In genomic region chr2:213847316-213847715, GRCh38 we compare ENCODE assay signal across 21 cellular contexts.
DNase-seq lines count a peak whose midpoint lies in the region; ATAC-seq and TF ChIP-seq lines count a peak whose summit lies in the region.
"Had no signal": no experiment of that assay in that cellular context is flagged by ENCODE, and none has a peak within 500 bp of the region (broad histone marks: within the 10 kb centered on the region; RNA-seq: fewer than 3 reads in every experiment).

No MANE protein-coding gene starts in this region.

- no peak overlapping the region for H3K4me3 ChIP-seq in breast epithelium
- no peak overlapping the region for H3K4me3 ChIP-seq in adipocyte (ENCODE audit: low read length)
- H3K4me3 ChIP-seq in psoas muscle: no peak overlapping the region
- H3K4me3 ChIP-seq: A549; BLaER1 treated with 17β-estradiol and CSF1 and Interleukin-3, amounts not matched to agents 10 nM and 100 nM; HAP-1 had no signal

- H3K36me3 ChIP-seq in breast epithelium: no peaks in the 10 kb centered on the region
- no peaks in the 10 kb centered on the region for H3K36me3 ChIP-seq in adipocyte (ENCODE audit: control insufficient read depth, insufficient read depth, low read length, severe bottlenecking)
- no peaks in the 10 kb centered on the region for H3K36me3 ChIP-seq in psoas muscle (ENCODE audit: insufficient read depth in 1 of 2, low read depth in 1 of 2)
- H3K36me3 ChIP-seq: BE2C; BLaER1 treated with 17β-estradiol and CSF1 and Interleukin-3, amounts not matched to agents 10 nM and 100 nM; HAP-1 had no signal

- ATAC-seq in psoas muscle: peak in 2 of 4 donors; percentile 50 to 60
- ATAC-seq: A549 had no signal

- POLR2A ChIA-PET in MCF 10A (lab: Yijun Ruan, JAX): no interaction called here

- DNase-seq in MCF 10A (ENCODE audit: unreplicated experiment) (no peak), breast epithelium (ENCODE audit: low spot score in 2 of 2) (no peak), adipocyte (ENCODE audit: low read depth) (peak; percentile 6), psoas muscle (no peak), NCI-H2081 (lab: John Stamatoyannopoulos, UW) (no peak), NCI-H2029 (lab: John Stamatoyannopoulos, UW) (no peak)
- no peak for DNase-seq in stimulated activated CD4-positive, alpha-beta T cell treated with anti-CD3 and anti-CD28 coated beads, Interleukin-2, amount 100 ng/mL, for 24 hours
- DNase-seq: 8988T; ACHN; AML-193; BE2C; CD4-positive, alpha-beta T cell; CD8-positive, alpha-beta memory T cell; DMS79 treated with DMSO at 0.1 percent for 48 hours; GF-D8; GOT3; HFFc6 had no signal

- H3K27me3 ChIP-seq in breast epithelium (no peaks in the 10 kb centered on the region), adipocyte (replicated peaks; ENCODE audit: control insufficient read depth, insufficient read depth, low read length) (no peaks in the 10 kb centered on the region), psoas muscle (ENCODE audit: insufficient read depth in 3 of 3, low read length in 2 of 3) (no peaks in the 10 kb centered on the region)
- H3K27me3 ChIP-seq: BE2C; BLaER1 treated with 17β-estradiol and CSF1 and Interleukin-3, amounts not matched to agents 10 nM and 100 nM had no signal

- no TSS peak for BruUV-seq in MCF 10A (replicated peaks; lab: Mats Ljungman, UMichigan)

- H3K9me3 Mint-ChIP-seq in MCF 10A (ENCODE audit: unreplicated experiment): peaks cover 7% of the 10 kb centered on the region
- H3K9me3 Mint-ChIP-seq: CD4-positive, alpha-beta T cell; HFFc6 had no signal

- H3K4me3 Mint-ChIP-seq in MCF 10A (ENCODE audit: unreplicated experiment): no peak overlapping the region
- H3K4me3 Mint-ChIP-seq: CD14-positive monocyte; CD4-positive, alpha-beta T cell; CD8-positive, alpha-beta memory T cell; HFFc6 had no signal

- H3K9me3 ChIP-seq in breast epithelium (no peaks in the 10 kb centered on the region), adipocyte (ENCODE audit: control insufficient read depth, low read length) (no peaks in the 10 kb centered on the region), psoas muscle (no peaks in the 10 kb centered on the region)
- H3K9me3 ChIP-seq: A549; BE2C; BLaER1 treated with 17β-estradiol and CSF1 and Interleukin-3, amounts not matched to agents 10 nM and 100 nM; HAP-1 had no signal

- H3K9ac ChIP-seq in adipocyte (ENCODE audit: low read length): no peak overlapping the region
- H3K9ac ChIP-seq: BLaER1 treated with 17β-estradiol and CSF1 and Interleukin-3, amounts not matched to agents 10 nM and 100 nM had no signal

- no peaks in the 10 kb centered on the region for H3K27me3 Mint-ChIP-seq in MCF 10A (ENCODE audit: insufficient read depth, unreplicated experiment)
- H3K27me3 Mint-ChIP-seq: CD4-positive, alpha-beta T cell; CD8-positive, alpha-beta memory T cell had no signal

- CTCF ChIA-PET in MCF 10A (lab: Yijun Ruan, JAX): interaction anchor here (1.2 kb wide), 1 partner anchor 19 kb away, joined by 4 read pairs; no protein-coding TSS in a partner anchor

- H3K4me1 ChIP-seq in breast epithelium: no peaks in the 10 kb centered on the region
- H3K4me1 ChIP-seq in adipocyte (ENCODE audit: control insufficient read depth, insufficient read depth, low read length): peaks cover 11% of the 10 kb centered on the region
- peaks cover 6% of the 10 kb centered on the region for H3K4me1 ChIP-seq in psoas muscle
- H3K4me1 ChIP-seq: A549; BE2C; BLaER1 treated with 17β-estradiol and CSF1 and Interleukin-3, amounts not matched to agents 10 nM and 100 nM; HAP-1 had no signal

- H3K27ac Mint-ChIP-seq in MCF 10A (ENCODE audit: low read depth, unreplicated experiment): peak overlapping the region; percentile 16
- H3K27ac Mint-ChIP-seq: CD4-positive, alpha-beta T cell; CD8-positive, alpha-beta memory T cell; HFFc6 had no signal

- intact Hi-C loops in MCF 10A (cut with micrococcal nuclease) (no loop called here), breast epithelium (cut with DNase I; ENCODE audit: low total_unique reads) (no loop called here), psoas muscle (cut with DNase I) (no loop called here)

- peaks cover 6% of the 10 kb centered on the region for H3K36me3 Mint-ChIP-seq in MCF 10A (ENCODE audit: insufficient read depth, unreplicated experiment)
- H3K36me3 Mint-ChIP-seq: CD14-positive monocyte; CD8-positive, alpha-beta memory T cell had no signal

- TF ChIP-seq CTCF in MCF 10A (IDR thresholded peaks at IDR 0.05; ENCODE audit: unreplicated experiment) (no peak), breast epithelium (IDR thresholded peaks at IDR 0.05) (no peak), psoas muscle (IDR thresholded peaks at IDR 0.05) (no peak)

- WGBS in psoas muscle, 3 donors: 60 to 81% (median 67%) methylated on average over 3 of the region's 3 CpGs

- no peak overlapping the region for H3K27ac ChIP-seq in breast epithelium
- H3K27ac ChIP-seq in psoas muscle: peak overlapping the region; percentile 46
- H3K27ac ChIP-seq: A549; BLaER1 treated with 17β-estradiol and CSF1 and Interleukin-3, amounts not matched to agents 10 nM and 100 nM had no signal

- no peak for TF ChIP-seq POLR2A in breast epithelium (IDR thresholded peaks at IDR 0.05)

- H3K4me1 Mint-ChIP-seq in MCF 10A (ENCODE audit: insufficient read depth, unreplicated experiment): peaks cover 20% of the 10 kb centered on the region
- H3K4me1 Mint-ChIP-seq: CD14-positive monocyte; CD8-positive, alpha-beta memory T cell had no signal
